ENCODE assay signal across 8 cellular contexts in the genomic region with DNA sequence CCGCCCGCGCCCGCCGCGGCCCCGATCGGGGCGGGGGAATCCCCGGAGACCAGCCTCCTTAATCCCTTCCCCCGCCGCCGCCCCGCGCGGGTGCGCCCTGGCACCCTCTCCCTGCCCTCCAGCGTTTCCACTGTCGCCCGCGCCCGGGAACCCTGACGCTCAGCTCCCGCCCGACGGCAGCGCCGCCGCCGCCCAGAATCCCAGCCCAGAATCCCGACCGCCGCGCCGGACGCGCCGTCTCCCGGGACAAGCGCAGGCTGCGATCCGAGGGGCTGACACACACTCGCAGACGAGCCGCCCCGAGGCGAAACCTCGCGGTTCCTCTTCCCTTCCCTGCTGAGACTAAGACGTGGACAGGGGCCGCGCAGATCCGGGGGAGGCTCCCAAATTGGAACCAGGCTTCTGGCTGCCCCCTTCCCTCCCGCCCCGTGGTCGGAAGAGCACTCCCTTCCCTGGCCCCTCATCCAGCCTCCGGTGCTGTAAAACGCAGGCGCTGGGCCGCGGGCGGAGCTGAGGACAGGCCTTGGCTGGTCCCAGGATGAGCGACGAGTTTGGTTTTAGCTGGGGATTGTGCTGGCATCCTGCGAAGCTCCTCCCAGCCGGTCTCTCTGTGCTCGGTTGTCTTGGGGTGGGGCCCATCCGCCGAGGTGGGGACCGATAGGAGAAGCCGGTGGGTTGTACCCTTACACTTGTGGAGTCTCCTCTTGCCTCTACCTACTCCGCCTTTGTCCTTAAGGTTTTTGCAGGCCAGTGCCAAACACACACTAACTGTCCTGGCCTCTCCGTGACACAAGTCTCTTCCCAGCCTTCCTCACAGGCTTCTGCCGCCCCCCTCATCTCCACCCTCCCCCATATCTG. TPM values are rescaled to one million over a fixed set of nuclear protein-coding genes. Genes with fewer than 3 reads are reported as not detected.
A peak's percentile ranks its signal among the peaks of the same experiment; 100 is the strongest.
DNase-seq lines count a peak whose midpoint lies in the region; ATAC-seq, FAIRE-seq and TF ChIP-seq lines count a peak whose summit lies in the region.

No MANE protein-coding gene starts in this region.

- H3K4me2 ChIP-seq in PC-9 (peak overlapping the region; percentile 86), mammary epithelial cell (ENCODE audit: insufficient read depth, low read depth, low read length) (peak overlapping the region; percentile 84)

- dilution Hi-C loops in mammary epithelial cell (cut with HindIII; ENCODE audit: low sequenced_read_pairs): no loop called here

- ATAC-seq in HG02943 (IDR thresholded peaks at IDR 0.05; ENCODE audit: low read depth, unreplicated experiment): peak; percentile 26

- intact Hi-C loops in PC-9 (cut with micrococcal nuclease; ENCODE audit: unreplicated experiment): loop anchor here (10.0 kb wide), 1 partner anchor 310 kb away; a partner anchor contains a TSS
- intact Hi-C loops in mammary epithelial cell (cut with micrococcal nuclease): loop anchor here (2.0 kb wide), 1 partner anchor 28 kb away; a partner anchor contains a TSS

- H3K9me2 ChIP-seq in PC-9 (ENCODE audit: insufficient read depth): no peaks in the 10 kb centered on the region

- H3K27ac ChIP-seq in PC-9 (peak overlapping the region; percentile 54), mammary epithelial cell (ENCODE audit: insufficient read depth, low read depth, low read length) (peak overlapping the region; percentile 80)

- H3K9ac ChIP-seq in mammary epithelial cell (ENCODE audit: insufficient read depth, low read length): peak overlapping the region; percentile 87

- peaks cover 0 to 4% (median 0%) of the 10 kb centered on the region in 3 donors for H3K36me3 Mint-ChIP-seq in immature natural killer cell

- no peak for FAIRE-seq in GM12891 (lab: Jason Lieb, UNC)

- H3K4me1 Mint-ChIP-seq in immature natural killer cell: peaks cover 12 to 16% of the 10 kb centered on the region in 2 donors

- H3K9me3 ChIP-seq in PC-9 (ENCODE audit: insufficient read depth, low read depth) (no peaks in the 10 kb centered on the region), mammary epithelial cell (replicated peaks; ENCODE audit: insufficient read depth, low read length) (no peaks in the 10 kb centered on the region)

- peaks cover 23% of the 10 kb centered on the region for H3F3A ChIP-seq in PC-9 (ENCODE audit: insufficient read depth, low read depth)

- CTCF ChIA-PET in PC-9 (lab: Charles Lee): interaction anchor here (0.6 kb wide), 3 partner anchors 11 to 32 kb away, joined by 3 to 26 read pairs (median 3); no protein-coding TSS in a partner anchor
- CTCF ChIA-PET in mammary epithelial cell (lab: Charles Lee; ENCODE audit: low non-redundant PET): interaction anchor here (0.6 kb wide), 1 partner anchor 327 kb away, joined by 3 read pairs; no protein-coding TSS in a partner anchor

- H2AFZ ChIP-seq in PC-9: peak overlapping the region; percentile 80
- peak overlapping the region; percentile 23 for H2AFZ ChIP-seq in mammary epithelial cell (ENCODE audit: low read depth, low read length)

- peaks cover 0 to 2% (median 0%) of the 10 kb centered on the region in 6 donors for H3K9me3 Mint-ChIP-seq in immature natural killer cell

- peaks cover 5 to 17% (median 10%) of the 10 kb centered on the region in 3 donors for H3K27me3 Mint-ChIP-seq in immature natural killer cell (ENCODE audit: low read depth in 3 of 3)

- peaks cover 46% of the 10 kb centered on the region for H3K4me1 ChIP-seq in PC-9 (replicated peaks; ENCODE audit: insufficient read depth)
- H3K4me1 ChIP-seq in mammary epithelial cell (ENCODE audit: insufficient read depth, low read length): peaks cover 50% of the 10 kb centered on the region

- 2% methylated on average over 17 of the region's 74 CpGs for WGBS in mammary epithelial cell (ENCODE audit: low coverage, missing lambda C conversion rate)

- POLR2A ChIA-PET in PC-9 (lab: Charles Lee; ENCODE audit: unreplicated experiment): interaction anchor here (0.6 to 1.1 kb wide), 4 partner anchors 12 to 31 kb away, joined by 3 to 7 read pairs (median 4); a partner anchor contains a TSS

- H3K79me2 ChIP-seq in PC-9 (ENCODE audit: low read depth) (peaks cover 42% of the 10 kb centered on the region), mammary epithelial cell (ENCODE audit: insufficient read depth, low read length) (peaks cover 57% of the 10 kb centered on the region)

- peak overlapping the region; percentile 31 to 99 (median 94) for H3K4me3 Mint-ChIP-seq in immature natural killer cell

- no peak for TF ChIP-seq POLR2A in GM12891 (IDR thresholded peaks at IDR 0.05; ENCODE audit: low read depth, low read length)

- DNase-seq in AG08395 (ENCODE audit: low spot score) (peak; percentile 86), GM12891 (ENCODE audit: insufficient read length, low spot score) (peak; percentile 58), PC-9 (peak; percentile 50 to 51), mammary epithelial cell (peak; percentile 83), immature natural killer cell (no peak), cortex of kidney (lab: John Stamatoyannopoulos, UW) (no peak)
- peak; percentile 45 for DNase-seq in stimulated activated CD8-positive, alpha-beta memory T cell treated with anti-CD3 and anti-CD28 coated beads, Interleukin-4, amount 100 ng/mL, for 48 hours

- BruUV-seq in PC-9 (replicated peaks; lab: Mats Ljungman, UMichigan) (TSS peak; percentile 24), mammary epithelial cell (replicated peaks; lab: Mats Ljungman, UMichigan) (TSS peak; percentile 6)

- in situ Hi-C loops in mammary epithelial cell (cut with MboI; ENCODE audit: low sequenced_read_pairs in 2 of 2): no loop called here

- peak overlapping the region in 1 of 6 donors; percentile 71 for H3K27ac Mint-ChIP-seq in immature natural killer cell

- H3K4me3 ChIP-seq in PC-9: peak overlapping the region; percentile 67
- peak overlapping the region; percentile 46 to 80 (median 72) for H3K4me3 ChIP-seq in mammary epithelial cell (replicated peaks in 1 of 3; ENCODE audit: insufficient read depth in 1 of 3, low read depth in 2 of 3, low read length in 3 of 3)

- TF ChIP-seq CTCF in PC-9 (conservative IDR thresholded peaks at IDR 0.05) (no peak), mammary epithelial cell (conservative IDR thresholded peaks at IDR 0.05 in 1 of 2, IDR thresholded peaks at IDR 0.05 in 1 of 2; ENCODE audit: extremely low read depth in 1 of 2, insufficient read depth in 1 of 2, low read depth in 1 of 2, low read length in 2 of 2) (peak in 1 of 2 donors; percentile 1)

- no peaks in the 10 kb centered on the region for H3K36me3 ChIP-seq in PC-9 (ENCODE audit: low read depth)
- H3K36me3 ChIP-seq in mammary epithelial cell (ENCODE audit: insufficient read depth, low read length): peaks cover 12% of the 10 kb centered on the region

- H4K20me1 ChIP-seq in PC-9 (ENCODE audit: insufficient read depth) (no peaks in the 10 kb centered on the region), mammary epithelial cell (ENCODE audit: insufficient read depth, low read length) (no peaks in the 10 kb centered on the region)

- H3K27me3 ChIP-seq in PC-9 (ENCODE audit: insufficient read depth, low read depth) (no peaks in the 10 kb centered on the region), mammary epithelial cell (ENCODE audit: insufficient read depth, low read length) (no peaks in the 10 kb centered on the region)

TF ChIP-seq in GM12891, 5 proteins besides CTCF, POLR2A, EP300 and RAD21:
- TF ChIP-seq POLR2AphosphoS5 (IDR thresholded peaks at IDR 0.05; ENCODE audit: low read depth, low read length): no peak
- TF ChIP-seq TAF1 (IDR thresholded peaks at IDR 0.05; ENCODE audit: low read depth, low read length): no peak
- no peak for TF ChIP-seq POU2F2 (IDR thresholded peaks at IDR 0.05; ENCODE audit: low read depth, low read length)
- TF ChIP-seq PAX5 (IDR thresholded peaks at IDR 0.05; ENCODE audit: insufficient read depth, low read length, severe bottlenecking): no peak
- peak; percentile 35; the same call in 1 of the 2 replicates for TF ChIP-seq SPI1 (IDR thresholded peaks at IDR 0.05; ENCODE audit: low read depth, low read length)

RNA-seq across cellular contexts. Expression of a gene that starts 1.1 kb away (rescaled TPM):
- polyA plus RNA-seq in GM12891 (2012; ENCODE audit: low read depth, missing spikeins): 1.5 TPM
- total RNA-seq in PC-9 (2021) (33.1 and 40.1 TPM in 2 replicates), mammary epithelial cell (10 to 100 TPM; 39.8 to 72.5 TPM)
- polyA plus RNA-seq in mammary epithelial cell (84.8 TPM), immature natural killer cell (1 to 10 TPM in 1 of 3 donors, under 1 TPM in 1, not detected in 1; 0.19 to 1.0 TPM)
- polyA minus RNA-seq in mammary epithelial cell: 74.7 TPM

RNA-seq across cellular contexts. Expression of a gene that starts 22.3 kb away (rescaled TPM):
- polyA plus RNA-seq in GM12891 (2012; ENCODE audit: low read depth, missing spikeins): 14.6 TPM
- total RNA-seq in PC-9 (2021): 21.6 and 24.7 TPM in 2 replicates
- total RNA-seq in mammary epithelial cell: 10 to 100 TPM; 26.8 to 33.5 TPM
- polyA plus RNA-seq in mammary epithelial cell: 14.3 TPM
- polyA minus RNA-seq in mammary epithelial cell: 9.4 TPM
- 10 to 100 TPM; 20.0 to 31.8 (median 26.1) TPM for polyA plus RNA-seq in immature natural killer cell

RNA-seq across cellular contexts. Expression of a gene that starts 27.6 kb away (rescaled TPM):
- polyA plus RNA-seq in GM12891 (2012; ENCODE audit: low read depth, missing spikeins): 0.77 TPM
- total RNA-seq in PC-9 (2021) (20.5 and 22.4 TPM in 2 replicates), mammary epithelial cell (10 to 100 TPM; 31.4 to 33.8 TPM)
- polyA plus RNA-seq in mammary epithelial cell (22.9 TPM), immature natural killer cell (10 to 100 TPM in 1 of 3 donors, 1 to 10 TPM in 2; 3.0 to 14.1 (median 4.4) TPM)
- 14.2 TPM for polyA minus RNA-seq in mammary epithelial cell

RNA-seq across cellular contexts. Expression of a gene that starts 57.2 kb away (rescaled TPM):
- polyA plus RNA-seq in GM12891 (2012; ENCODE audit: low read depth, missing spikeins): not detected
- total RNA-seq in PC-9 (2021): not detected in 2 replicates
- total RNA-seq in mammary epithelial cell: not detected
- not detected for polyA plus RNA-seq in mammary epithelial cell
- polyA minus RNA-seq in mammary epithelial cell: 0.31 TPM
- polyA plus RNA-seq in immature natural killer cell: not detected

Comparison
In these comparisons a context has a peak if more than half of its experiments do, and no peak if none do; other contexts are left out.
1. DNase-seq: peak in AG08395 (single experiment), GM12891 (single experiment), PC-9 (2 of 2), mammary epithelial cell (single experiment) and stimulated activated CD8-positive, alpha-beta memory T cell treated with anti-CD3 and anti-CD28 coated beads, Interleukin-4, amount 100 ng/mL, for 48 hours (single experiment); none in immature natural killer cell (0 of 3) and cortex of kidney (single experiment).